Comparison of ENCODE assay signal across 1 cellular context in the genomic region with DNA sequence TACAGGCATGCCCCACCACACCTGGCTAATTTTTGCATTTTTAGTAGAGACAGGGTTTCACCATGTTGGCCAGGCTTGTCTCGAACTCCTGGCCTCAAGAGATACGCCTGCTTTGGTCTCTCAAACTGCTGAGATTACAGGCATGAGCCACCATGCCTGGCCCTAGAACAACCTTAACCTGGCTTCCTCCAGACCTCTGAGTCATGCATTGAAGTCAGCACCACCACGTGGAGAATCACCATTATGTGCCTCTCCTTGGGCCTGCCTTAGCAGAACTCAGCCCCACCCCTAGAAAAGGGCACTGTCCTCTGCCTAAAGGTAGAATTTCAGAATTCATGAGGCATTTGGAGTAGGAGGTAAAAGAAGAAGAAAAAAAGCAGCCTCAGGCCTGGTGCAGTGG.
TF ChIP-seq lines count a peak whose summit lies in the region.

No MANE protein-coding gene starts in this region.

TF ChIP-seq in H1, 55 proteins besides CTCF, POLR2A, EP300 and RAD21:
- no peak for TF ChIP-seq SAP30 (IDR thresholded peaks at IDR 0.05; ENCODE audit: insufficient read depth, insufficient replicate concordance, low read length)
- 0 out of 2 replicates have a peak, but pooled peaks have one; percentile 12 for TF ChIP-seq MAX (IDR thresholded peaks at IDR 0.05)
- no peak for TF ChIP-seq SP2 (IDR thresholded peaks at IDR 0.05; ENCODE audit: low read length)
